21 cellular contexts compared by ENCODE assay signal in the genomic region with DNA sequence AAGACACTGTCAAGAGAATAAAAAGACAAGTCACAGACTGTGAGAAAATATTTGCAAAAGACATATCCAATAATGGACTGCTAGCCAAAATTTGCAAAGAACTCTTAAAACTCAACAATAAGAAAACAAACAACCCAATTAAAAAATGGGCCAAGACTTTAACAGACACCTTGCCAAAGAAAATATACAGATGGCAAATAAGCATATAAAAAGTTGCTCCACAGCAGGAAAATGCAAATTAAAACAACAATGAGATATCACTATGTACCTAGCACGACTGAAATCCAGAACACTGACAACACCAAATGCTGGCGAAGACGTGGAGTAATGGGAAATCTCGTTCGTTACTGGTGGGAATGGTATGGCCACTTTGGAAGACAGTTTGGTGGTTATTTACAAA.
"Had no signal": no experiment of that assay in that cellular context is flagged by ENCODE, and none has a peak within 500 bp of the region (broad histone marks: within the 10 kb centered on the region; RNA-seq: fewer than 3 reads in every experiment).

No MANE protein-coding gene starts in this region.

- H3K27ac ChIP-seq: colonic mucosa, epithelial cell of prostate, gastrocnemius medialis, heart right ventricle, left lung, lower lobe of right lung had no signal

- DNase-seq: colonic mucosa; cortex of kidney; effector CD8-positive, alpha-beta T cell; effector memory CD8-positive, alpha-beta T cell; endodermal cell; erythroblast; foreskin fibroblast; foreskin melanocyte; gastrocnemius medialis; glutamatergic neuron; heart right ventricle; hippocampal formation; left cardiac atrium; left lung; left ventricle myocardium superior; lower lobe of right lung; mesenchymal stem cell; mucosa of descending colon; naive B cell had no signal

- H3K27me3 ChIP-seq: colonic mucosa, gastrocnemius medialis, heart right ventricle, left lung had no signal

- ATAC-seq: effector memory CD8-positive, alpha-beta T cell; esophagus mucosa; gastrocnemius medialis; heart right ventricle; left cardiac atrium; left lung; left ventricle myocardium superior; lower lobe of right lung; mucosa of descending colon had no signal

- H3K9me3 ChIP-seq: colonic mucosa, gastrocnemius medialis, lower lobe of right lung, mucosa of descending colon had no signal

- H3K4me3 ChIP-seq: colonic mucosa, gastrocnemius medialis, heart right ventricle, left lung, lower lobe of right lung, mucosa of descending colon had no signal

- H3K36me3 ChIP-seq: colonic mucosa, gastrocnemius medialis, heart right ventricle, left lung, lower lobe of right lung had no signal

- H3K4me1 ChIP-seq: colonic mucosa, gastrocnemius medialis, heart right ventricle, left lung, lower lobe of right lung had no signal
